ENCODE assay signal across 8 cellular contexts in genomic region chrX:43836435-43837184, GRCh38. TPM values are rescaled to one million over a fixed set of nuclear protein-coding genes. Genes with fewer than 3 reads are reported as not detected.
DNase-seq lines count a peak whose midpoint lies in the region; ATAC-seq and TF ChIP-seq lines count a peak whose summit lies in the region.

No MANE protein-coding gene starts in this region.

- H3K9me3 Mint-ChIP-seq in activated T-cell treated with anti-CD3 and anti-CD28 coated beads, Interleukin-2, amount 50 U/mL, for 4 hours: no peaks in the 10 kb centered on the region

- peak; percentile 26 for TF ChIP-seq CTCF in lung (IDR thresholded peaks at IDR 0.05; ENCODE audit: control extremely low read depth, extremely low read depth)

- H3K4me3 ChIP-seq in lung: no peak overlapping the region

- DNase-seq in DMS53 treated with DMSO at 0.1 percent for 48 hours (lab: John Stamatoyannopoulos, UW; ENCODE audit: unreplicated experiment): peak; percentile 30
- DNase-seq in LHCN-M2 (ENCODE audit: low read depth): peak; percentile 3
- peak; percentile 42 for DNase-seq in astrocyte of the hippocampus (ENCODE audit: low read depth, low spot score)
- no peak for DNase-seq in lung (ENCODE audit: low spot score)
- no peak for DNase-seq in GF-D8 (lab: John Stamatoyannopoulos, UW)
- DNase-seq in HK-2 (ENCODE audit: unreplicated experiment): no peak
- DNase-seq in activated T-cell treated with anti-CD3 and anti-CD28 coated beads, Interleukin-2, amount 50 U/mL, for 4 hours: no peak

- H3K9me3 ChIP-seq in lung (ENCODE audit: control insufficient read depth in 2 of 2, insufficient read depth in 1 of 2, low read length in 1 of 2): no peaks in the 10 kb centered on the region

- H3K36me3 ChIP-seq in lung (ENCODE audit: control insufficient read depth in 2 of 2, insufficient read depth in 2 of 2, low read length in 2 of 2): no peaks in the 10 kb centered on the region

- no peaks in the 10 kb centered on the region for H3K36me3 Mint-ChIP-seq in activated T-cell treated with anti-CD3 and anti-CD28 coated beads, Interleukin-2, amount 50 U/mL, for 4 hours (ENCODE audit: insufficient read depth)

- WGBS in lung, 2 donors: 18 to 31% methylated on average over 3 of the region's 3 CpGs

- no peak overlapping the region for H3K27ac ChIP-seq in lung (ENCODE audit: low read depth in 1 of 2, low read length in 1 of 2)

- ATAC-seq in lung (ENCODE audit: insufficient read depth, low FRiP score): no peak
- no peak for ATAC-seq in GM19023 (IDR thresholded peaks at IDR 0.05; ENCODE audit: unreplicated experiment)
- ATAC-seq in activated T-cell treated with anti-CD3 and anti-CD28 coated beads, Interleukin-2, amount 50 U/mL, for 4 hours: no peak

- H3K4me1 Mint-ChIP-seq in activated T-cell treated with anti-CD3 and anti-CD28 coated beads, Interleukin-2, amount 50 U/mL, for 4 hours (ENCODE audit: low read depth): no peaks in the 10 kb centered on the region

- H3K4me3 Mint-ChIP-seq in activated T-cell treated with anti-CD3 and anti-CD28 coated beads, Interleukin-2, amount 50 U/mL, for 4 hours: no peak overlapping the region

- H3K4me1 ChIP-seq in lung (ENCODE audit: control insufficient read depth in 2 of 2, insufficient read depth in 2 of 2, low read length in 2 of 2): no peaks in the 10 kb centered on the region

- H3K27me3 Mint-ChIP-seq in activated T-cell treated with anti-CD3 and anti-CD28 coated beads, Interleukin-2, amount 50 U/mL, for 4 hours (ENCODE audit: low read depth): peaks cover 3% of the 10 kb centered on the region

- no peaks in the 10 kb centered on the region for H3K27me3 ChIP-seq in lung (ENCODE audit: control insufficient read depth, insufficient read depth)

RNA-seq across cellular contexts. Expression of gene MAOB, which starts 45.6 kb away (rescaled TPM):
- total RNA-seq in LHCN-M2 (2014; rRNA removed) (not detected in 2 replicates), lung (10 to 100 TPM; 17.2 to 19.6 TPM)
- 0.18 TPM for polyA plus RNA-seq in LHCN-M2 (2012)
- polyA plus RNA-seq in lung: 1 to 10 TPM; 5.6 to 8.6 TPM
- total RNA-seq in activated T-cell treated with anti-CD3 and anti-CD28 coated beads, Interleukin-2, amount 50 U/mL, for 4 hours: under 1 TPM in 2 of 3 donors, not detected in 1; 0.11 to 0.13 TPM

Comparison
In these comparisons a context has a peak if more than half of its experiments do, and no peak if none do; other contexts are left out.
1. DNase-seq: peak in DMS53 treated with DMSO at 0.1 percent for 48 hours (single experiment), LHCN-M2 (single experiment) and astrocyte of the hippocampus (single experiment); none in lung (single experiment), GF-D8 (single experiment), HK-2 (single experiment) and activated T-cell treated with anti-CD3 and anti-CD28 coated beads, Interleukin-2, amount 50 U/mL, for 4 hours (single experiment).
2. RNA of gene MAOB, which starts 45.6 kb away (total RNA-seq): 17.2 to 19.6 TPM in lung; 0.11 to 0.13 TPM in activated T-cell treated with anti-CD3 and anti-CD28 coated beads, Interleukin-2, amount 50 U/mL, for 4 hours and not detected in LHCN-M2; every median in the first group is over 10 times any median in the second.